7 cellular contexts compared by ENCODE assay signal in genomic region chr17:39152134-39152884, GRCh38. TPM values are rescaled to one million over a fixed set of nuclear protein-coding genes. Genes with fewer than 3 reads are reported as not detected.
DNase-seq lines count a peak whose midpoint lies in the region; ATAC-seq, FAIRE-seq and TF ChIP-seq lines count a peak whose summit lies in the region.

No MANE protein-coding gene starts in this region.

- no peak overlapping the region for H3K18ac ChIP-seq in IMR-90 (ENCODE audit: low read depth, low read length)

- intact Hi-C loops in IMR-90 (cut with micrococcal nuclease), result loop anchor here (2.0 kb wide), 1 partner anchor 236 kb away; no protein-coding TSS in a partner anchor

- no peak overlapping the region; a peak in 1 of 4 replicates for H4K8ac ChIP-seq in IMR-90 (ENCODE audit: low read depth in 2 of 2, low read length in 2 of 2)

- H3K4me3 ChIP-seq in IMR-90 (ENCODE audit: insufficient read depth, low read depth, low read length), result no peak overlapping the region; the same call in 1 of the 2 replicates
- peak overlapping the region; percentile 87 for H3K4me3 ChIP-seq in WERI-Rb-1 (ENCODE audit: low read depth, low read length)
- H3K4me3 ChIP-seq in epithelial cell of esophagus (ENCODE audit: low read length), result peak overlapping the region; percentile 84

- peaks cover 2% of the 10 kb centered on the region for H3K4me1 ChIP-seq in IMR-90 (ENCODE audit: control insufficient read depth, insufficient read depth, low read length)

- H2BK120ac ChIP-seq in IMR-90 (ENCODE audit: low read depth, low read length), result no peak overlapping the region

- CTCF ChIA-PET in IMR-90 (lab: Yijun Ruan, JAX), result interaction anchor here (0.6 to 2.6 kb wide), 14 partner anchors 12 to 321 kb away, joined by 3 to 53 read pairs (median 4); partner anchors contain the start of gene LASP1NB

- peaks cover 9% of the 10 kb centered on the region for H3K36me3 Mint-ChIP-seq in neural crest cell (ENCODE audit: low read depth)

- no peak overlapping the region for H4K91ac ChIP-seq in IMR-90 (ENCODE audit: insufficient read depth, low read depth, low read length)

- ATAC-seq in IMR-90 (ENCODE audit: low read depth) (no peak), GM21390 (IDR thresholded peaks at IDR 0.05; ENCODE audit: unreplicated experiment) (no peak), HG02588 (IDR thresholded peaks at IDR 0.05; ENCODE audit: unreplicated experiment) (no peak)

- H2AK9ac ChIP-seq in IMR-90 (replicated peaks; ENCODE audit: low read depth, low read length, poor library complexity), result no peak overlapping the region

- no peak overlapping the region for H2AK5ac ChIP-seq in IMR-90 (ENCODE audit: low read depth, low read length)

- H3K9me1 ChIP-seq in IMR-90 (ENCODE audit: insufficient read depth, low read length), result no peaks in the 10 kb centered on the region

- dilution Hi-C loops in IMR-90 (cut with HindIII; ENCODE audit: low sequenced_read_pairs, unreplicated experiment), result no loop called here

- TF ChIP-seq CTCF in IMR-90 (conservative IDR thresholded peaks at IDR 0.05; ENCODE audit: low read depth, low read length) (no peak), WERI-Rb-1 (IDR thresholded peaks at IDR 0.05; ENCODE audit: low read depth, low read length) (no peak), epithelial cell of esophagus (IDR thresholded peaks at IDR 0.05; ENCODE audit: insufficient read depth, low read depth, low read length, missing control alignments) (no peak), neural crest cell (conservative IDR thresholded peaks at IDR 0.05) (no peak)

- no peak overlapping the region for H3K9ac ChIP-seq in IMR-90 (ENCODE audit: low read depth, low read length)

- H3K56ac ChIP-seq in IMR-90 (ENCODE audit: extremely low read depth, insufficient read depth, low read length), result no peak overlapping the region

- H4K5ac ChIP-seq in IMR-90 (ENCODE audit: low read depth, low read length), result no peak overlapping the region

- no peak for DNase-seq in IMR-90
- peak; percentile 83 for DNase-seq in WERI-Rb-1
- peak; percentile 32 for DNase-seq in epithelial cell of esophagus (ENCODE audit: low read depth)
- DNase-seq in neural crest cell (ENCODE audit: low read depth, low spot score), result no peak
- DNase-seq in GM19239 (ENCODE audit: insufficient read length, low spot score), result no peak

- no peak overlapping the region for H3K27ac ChIP-seq in IMR-90 (ENCODE audit: insufficient read depth, low read length)
- H3K27ac ChIP-seq in WERI-Rb-1, result peak overlapping the region; percentile 90

- H3K27me3 Mint-ChIP-seq in neural crest cell (ENCODE audit: low read depth), result peaks cover 77% of the 10 kb centered on the region

- H2BK5ac ChIP-seq in IMR-90 (ENCODE audit: low read depth, low read length, poor library complexity, severe bottlenecking), result no peak overlapping the region

- no peak overlapping the region for H3K14ac ChIP-seq in IMR-90 (replicated peaks; ENCODE audit: low read depth, low read length)

- WGBS in IMR-90 (ENCODE audit: extremely low coverage in 2 of 2, insufficient read length in 1 of 2), 2 experiments, result 6% methylated on average over 7 of the region's 23 CpGs; no CpG with 5 or more reads in 1 of the 2 experiments

- BruUV-seq in IMR-90 (replicated peaks; lab: Mats Ljungman, UMichigan), result no TSS peak

- no peak overlapping the region for H2BK20ac ChIP-seq in IMR-90 (ENCODE audit: low read depth, low read length)

- H3K4me2 ChIP-seq in IMR-90 (ENCODE audit: low read depth, low read length), result peak overlapping the region; percentile 61; the same call in 1 of the 2 replicates

- H3K4me3 Mint-ChIP-seq in neural crest cell, result peak overlapping the region; percentile 96

- H3K27ac Mint-ChIP-seq in neural crest cell (ENCODE audit: unreplicated experiment), result no peak overlapping the region

- FAIRE-seq in GM19239 (lab: Jason Lieb, UNC), result no peak

- H3K79me1 ChIP-seq in IMR-90 (ENCODE audit: low read depth in 1 of 2, low read length in 2 of 2), result no peaks in the 10 kb centered on the region

- peaks cover 4% of the 10 kb centered on the region; the same call in 1 of the 2 replicates for H4K20me1 ChIP-seq in IMR-90 (ENCODE audit: insufficient read depth, low read length)

- POLR2A ChIA-PET in IMR-90 (lab: Charles Lee; ENCODE audit: unreplicated experiment), result no interaction called here

- H3K27me3 ChIP-seq in IMR-90 (ENCODE audit: control insufficient read depth, insufficient read depth, low read length) (peaks cover 20% of the 10 kb centered on the region), WERI-Rb-1 (ENCODE audit: insufficient read depth, low read depth, severe bottlenecking) (no peaks in the 10 kb centered on the region)

- H3K36me3 ChIP-seq in IMR-90 (ENCODE audit: control insufficient read depth, insufficient read depth, low read length) (no peaks in the 10 kb centered on the region), WERI-Rb-1 (peaks cover 4% of the 10 kb centered on the region; the same call in 1 of the 2 replicates)

- H2BK15ac ChIP-seq in IMR-90 (ENCODE audit: low read depth, low read length), result no peak overlapping the region

- peak overlapping the region; percentile 82 for H2AFZ ChIP-seq in IMR-90 (replicated peaks; ENCODE audit: low read length, poor library complexity)

- in situ Hi-C loops in IMR-90 (cut with MboI; ENCODE audit: low sequenced_read_pairs), result loop anchor here (5.0 kb wide), 1 partner anchor 170 kb away; no protein-coding TSS in a partner anchor

- H3K4ac ChIP-seq in IMR-90 (ENCODE audit: low read depth, low read length), result no peak overlapping the region

- no peak for TF ChIP-seq RAD21 in IMR-90 (IDR thresholded peaks at IDR 0.05; ENCODE audit: low read length)

- H3K9me3 ChIP-seq in IMR-90 (ENCODE audit: control insufficient read depth, insufficient read depth, low read length) (no peaks in the 10 kb centered on the region), WERI-Rb-1 (ENCODE audit: severe bottlenecking) (no peaks in the 10 kb centered on the region)

- TF ChIP-seq POLR2A in IMR-90 (IDR thresholded peaks at IDR 0.05; ENCODE audit: low read depth, low read length), result no peak

- H3K23ac ChIP-seq in IMR-90 (ENCODE audit: low read depth, low read length), result no peak overlapping the region

- H3K9me3 Mint-ChIP-seq in neural crest cell, result peaks cover 8% of the 10 kb centered on the region

- peaks cover 24% of the 10 kb centered on the region for H3K4me1 Mint-ChIP-seq in neural crest cell

TF ChIP-seq in IMR-90, 13 proteins besides CTCF, POLR2A, EP300 and RAD21:
- no peak for TF ChIP-seq RCOR1 (IDR thresholded peaks at IDR 0.05; ENCODE audit: insufficient replicate concordance, low read length)
- TF ChIP-seq NFE2L2 (IDR thresholded peaks at IDR 0.05; ENCODE audit: low read depth, low read length), result no peak
- no peak for TF ChIP-seq FOS (IDR thresholded peaks at IDR 0.05; ENCODE audit: low read depth, low read length)
- TF ChIP-seq ELK1 (IDR thresholded peaks at IDR 0.05; ENCODE audit: borderline replicate concordance, low read depth, low read length), result no peak
- TF ChIP-seq USF2 (IDR thresholded peaks at IDR 0.05; ENCODE audit: low read depth, low read length), result no peak
- no peak for TF ChIP-seq MAZ (IDR thresholded peaks at IDR 0.05; ENCODE audit: borderline replicate concordance, low read depth, low read length)
TF ChIP-seq in IMR-90: peak in this region for 0.

RNA-seq across cellular contexts. Expression of gene PLXDC1, which starts 0.9 kb away (rescaled TPM):
- total RNA-seq in IMR-90 (2012; rRNA removed) (under 0.01 and 0.28 TPM in 2 replicates), neural crest cell (0.28 and 0.84 TPM in 2 replicates)
- polyA plus RNA-seq in IMR-90 (2012; rRNA removed), result 0.37 and 0.50 TPM in 2 replicates
- 0.18 and 0.63 TPM in 2 replicates for polyA plus RNA-seq in IMR-90 (2012; cell fraction: cytosol; rRNA removed)
- 5.8 and 8.4 TPM in 2 replicates for polyA plus RNA-seq in IMR-90 (2012; cell fraction: nucleus; rRNA removed; ENCODE audit: low replicate concordance)

RNA-seq across cellular contexts. Expression of gene ARL5C, which starts 13.7 kb away (rescaled TPM):
- not detected in 2 replicates for total RNA-seq in IMR-90 (2012; rRNA removed)
- not detected in 2 replicates for polyA plus RNA-seq in IMR-90 (2012; rRNA removed)
- not detected in 2 replicates for polyA plus RNA-seq in IMR-90 (2012; cell fraction: cytosol; rRNA removed)
- not detected in 2 replicates for polyA plus RNA-seq in IMR-90 (2012; cell fraction: nucleus; rRNA removed; ENCODE audit: low replicate concordance)
- total RNA-seq in neural crest cell, result not detected in 2 replicates

RNA-seq across cellular contexts. Expression of gene CACNB1, which starts 45.2 kb away (rescaled TPM):
- total RNA-seq in IMR-90 (2012; rRNA removed), result 2.5 TPM in 2 replicates
- 7.3 and 8.6 TPM in 2 replicates for polyA plus RNA-seq in IMR-90 (2012; rRNA removed)
- polyA plus RNA-seq in IMR-90 (2012; cell fraction: cytosol; rRNA removed), result 4.2 and 4.6 TPM in 2 replicates
- polyA plus RNA-seq in IMR-90 (2012; cell fraction: nucleus; rRNA removed; ENCODE audit: low replicate concordance), result 46.8 and 65.5 TPM in 2 replicates
- total RNA-seq in neural crest cell, result 15.3 and 16.2 TPM in 2 replicates

RNA-seq across cellular contexts. Expression of gene RPL19, which starts 47.8 kb away (rescaled TPM):
- total RNA-seq in IMR-90 (2012; rRNA removed), result 2,298 and 2,466 TPM in 2 replicates
- 2,030 and 2,101 TPM in 2 replicates for polyA plus RNA-seq in IMR-90 (2012; rRNA removed)
- 3,418 and 5,498 TPM in 2 replicates for polyA plus RNA-seq in IMR-90 (2012; cell fraction: cytosol; rRNA removed)
- polyA plus RNA-seq in IMR-90 (2012; cell fraction: nucleus; rRNA removed; ENCODE audit: low replicate concordance), result 579 and 1,052 TPM in 2 replicates
- 1,874 and 1,957 TPM in 2 replicates for total RNA-seq in neural crest cell

Comparison
In these comparisons a context has a peak if more than half of its experiments do, and no peak if none do; other contexts are left out.
1. DNase-seq: peak in WERI-Rb-1 (single experiment) and epithelial cell of esophagus (single experiment); none in IMR-90 (single experiment), neural crest cell (single experiment) and GM19239 (single experiment).